1 cellular context compared by ENCODE assay signal in genomic region chr10:19977097-19977521, GRCh38.
TF ChIP-seq lines count a peak whose summit lies in the region.

No MANE protein-coding gene starts in this region.

TF ChIP-seq in IMR-90, 13 proteins besides CTCF, POLR2A, EP300 and RAD21:
- TF ChIP-seq BHLHE40 (IDR thresholded peaks at IDR 0.05; ENCODE audit: low read depth, low read length), result no peak
- peak; percentile 78 for TF ChIP-seq CEBPB (IDR thresholded peaks at IDR 0.05; ENCODE audit: low read depth, low read length)
- no peak for TF ChIP-seq MXI1 (IDR thresholded peaks at IDR 0.05; ENCODE audit: borderline replicate concordance, low read depth, low read length)
